In the genomic region with DNA sequence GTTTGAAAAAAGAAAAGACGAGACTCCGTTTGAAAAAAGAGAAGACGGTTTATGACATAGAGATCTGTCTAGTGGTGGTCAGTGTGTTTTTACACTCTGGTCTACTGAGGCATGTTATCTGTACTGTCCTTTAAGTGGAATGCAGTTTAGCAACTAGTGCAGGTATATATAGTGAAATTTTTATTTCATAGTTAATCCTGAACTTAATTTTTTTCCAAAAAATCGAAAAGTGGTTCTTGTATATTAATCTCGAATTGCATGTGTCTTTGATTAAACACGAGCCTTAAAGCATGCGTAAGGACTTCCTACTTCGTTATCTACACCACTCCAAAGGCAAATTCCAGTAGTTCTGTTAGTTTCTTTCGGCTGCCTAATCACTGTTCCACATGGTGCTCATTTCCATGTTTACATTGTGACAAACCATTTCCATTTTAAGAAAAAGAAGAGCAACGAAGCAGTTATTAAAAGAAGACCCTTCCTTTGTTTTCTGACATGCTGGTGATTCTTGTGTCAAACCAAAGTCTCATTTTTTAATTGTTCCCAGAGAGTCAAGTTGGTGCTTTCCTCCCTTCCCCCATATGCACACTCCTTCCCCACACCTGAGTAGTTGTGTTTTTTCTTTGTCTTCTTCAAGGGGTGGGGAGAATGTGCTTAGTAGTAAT, we compare ENCODE assay signal across 2 cellular contexts.
TF ChIP-seq lines count a peak whose summit lies in the region.

No MANE protein-coding gene starts in this region.

TF ChIP-seq in H1, 55 proteins besides CTCF, POLR2A, EP300 and RAD21:
- no peak for TF ChIP-seq SP1 (IDR thresholded peaks at IDR 0.05; ENCODE audit: low read depth, low read length)
- TF ChIP-seq JUN (IDR thresholded peaks at IDR 0.05; ENCODE audit: low read depth, low read length) = no peak
- TF ChIP-seq CTBP2 (IDR thresholded peaks at IDR 0.05; ENCODE audit: borderline replicate concordance, insufficient read depth, insufficient read length, low read length) = no peak
- no peak for TF ChIP-seq SUZ12 (IDR thresholded peaks at IDR 0.05; ENCODE audit: low read length)
- TF ChIP-seq CBX5 (IDR thresholded peaks at IDR 0.05; ENCODE audit: low read depth, low read length) = no peak
- TF ChIP-seq KDM4A (IDR thresholded peaks at IDR 0.05; ENCODE audit: low read depth, low read length, severe bottlenecking) = no peak
- no peak for TF ChIP-seq TAF7 (optimal IDR thresholded peaks at IDR 0.05; ENCODE audit: borderline replicate concordance, low read depth, low read length)
- TF ChIP-seq TBP (IDR thresholded peaks at IDR 0.05; ENCODE audit: low read depth, low read length) = no peak
- TF ChIP-seq RXRA (IDR thresholded peaks at IDR 0.05; ENCODE audit: insufficient read depth, low read depth, low read length) = no peak
- no peak for TF ChIP-seq KDM5A (IDR thresholded peaks at IDR 0.05; ENCODE audit: low read length)
- TF ChIP-seq MAFK (IDR thresholded peaks at IDR 0.05; ENCODE audit: low read depth, low read length) = no peak
- no peak for TF ChIP-seq CREB1 (IDR thresholded peaks at IDR 0.05)
- TF ChIP-seq RNF2 (IDR thresholded peaks at IDR 0.05; ENCODE audit: borderline replicate concordance, low read depth, low read length, missing control alignments, poor library complexity, severe bottlenecking) = no peak
- TF ChIP-seq NRF1 (IDR thresholded peaks at IDR 0.05; ENCODE audit: low read depth, low read length) = no peak
- no peak for TF ChIP-seq PHF8 (conservative IDR thresholded peaks at IDR 0.05; ENCODE audit: low read depth, low read length)
- no peak for TF ChIP-seq SP2 (IDR thresholded peaks at IDR 0.05; ENCODE audit: low read length)
- no peak for TF ChIP-seq GABPA (IDR thresholded peaks at IDR 0.05; ENCODE audit: borderline replicate concordance, insufficient read depth, low read length)
- no peak for TF ChIP-seq HDAC2 (IDR thresholded peaks at IDR 0.05; ENCODE audit: borderline replicate concordance in 1 of 2, low read depth in 2 of 2, low read length in 2 of 2)
- TF ChIP-seq ASH2L (IDR thresholded peaks at IDR 0.05; ENCODE audit: low read length) = no peak

TF ChIP-seq in neural cell, 6 proteins besides CTCF, POLR2A, EP300 and RAD21:
- TF ChIP-seq, protein P1, sequence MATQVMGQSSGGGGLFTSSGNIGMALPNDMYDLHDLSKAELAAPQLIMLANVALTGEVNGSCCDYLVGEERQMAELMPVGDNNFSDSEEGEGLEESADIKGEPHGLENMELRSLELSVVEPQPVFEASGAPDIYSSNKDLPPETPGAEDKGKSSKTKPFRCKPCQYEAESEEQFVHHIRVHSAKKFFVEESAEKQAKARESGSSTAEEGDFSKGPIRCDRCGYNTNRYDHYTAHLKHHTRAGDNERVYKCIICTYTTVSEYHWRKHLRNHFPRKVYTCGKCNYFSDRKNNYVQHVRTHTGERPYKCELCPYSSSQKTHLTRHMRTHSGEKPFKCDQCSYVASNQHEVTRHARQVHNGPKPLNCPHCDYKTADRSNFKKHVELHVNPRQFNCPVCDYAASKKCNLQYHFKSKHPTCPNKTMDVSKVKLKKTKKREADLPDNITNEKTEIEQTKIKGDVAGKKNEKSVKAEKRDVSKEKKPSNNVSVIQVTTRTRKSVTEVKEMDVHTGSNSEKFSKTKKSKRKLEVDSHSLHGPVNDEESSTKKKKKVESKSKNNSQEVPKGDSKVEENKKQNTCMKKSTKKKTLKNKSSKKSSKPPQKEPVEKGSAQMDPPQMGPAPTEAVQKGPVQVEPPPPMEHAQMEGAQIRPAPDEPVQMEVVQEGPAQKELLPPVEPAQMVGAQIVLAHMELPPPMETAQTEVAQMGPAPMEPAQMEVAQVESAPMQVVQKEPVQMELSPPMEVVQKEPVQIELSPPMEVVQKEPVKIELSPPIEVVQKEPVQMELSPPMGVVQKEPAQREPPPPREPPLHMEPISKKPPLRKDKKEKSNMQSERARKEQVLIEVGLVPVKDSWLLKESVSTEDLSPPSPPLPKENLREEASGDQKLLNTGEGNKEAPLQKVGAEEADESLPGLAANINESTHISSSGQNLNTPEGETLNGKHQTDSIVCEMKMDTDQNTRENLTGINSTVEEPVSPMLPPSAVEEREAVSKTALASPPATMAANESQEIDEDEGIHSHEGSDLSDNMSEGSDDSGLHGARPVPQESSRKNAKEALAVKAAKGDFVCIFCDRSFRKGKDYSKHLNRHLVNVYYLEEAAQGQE (IDR thresholded peaks at IDR 0.05; ENCODE audit: borderline replicate concordance) = no peak
- TF ChIP-seq TAF1 (IDR thresholded peaks at IDR 0.05; ENCODE audit: low read depth) = no peak
